In genomic region chr1:151909167-151910149, GRCh38 we compare ENCODE assay signal across 8 cellular contexts. TPM values are rescaled to one million over a fixed set of nuclear protein-coding genes. Genes with fewer than 3 reads are reported as not detected.
A peak's percentile ranks its signal among the peaks of the same experiment; 100 is the strongest.
DNase-seq lines count a peak whose midpoint lies in the region; ATAC-seq and TF ChIP-seq lines count a peak whose summit lies in the region.

Gene THEM4, minus strand, starts transcription at chr1:151909511. Its CDS starts 53 bp downstream, at chr1:151909458.

- peaks cover 5% of the 10 kb centered on the region for H3K4me1 Mint-ChIP-seq in endodermal cell

- H3K27ac Mint-ChIP-seq in endodermal cell: peak within 1 kb of the TSS; percentile 97

- peak within 1 kb of the TSS; percentile 55 for H3K27ac ChIP-seq in endodermal cell (ENCODE audit: low read depth, low read length)
- H3K27ac ChIP-seq in mesodermal cell (ENCODE audit: low read depth, low read length, severe bottlenecking): peak within 1 kb of the TSS; percentile 84

- H3K4me1 ChIP-seq in NT2/D1 (ENCODE audit: insufficient read depth, insufficient read length): no peaks in the 10 kb centered on the region
- H3K4me1 ChIP-seq in endodermal cell (ENCODE audit: control insufficient read depth, insufficient read depth, low read length): peaks cover 2% of the 10 kb centered on the region
- no peaks in the 10 kb centered on the region for H3K4me1 ChIP-seq in mesodermal cell (ENCODE audit: control insufficient read depth, insufficient read depth, low read length, poor library complexity, severe bottlenecking)

- H3K9me3 ChIP-seq in NT2/D1 (ENCODE audit: insufficient read depth, low read length) (peaks cover 37% of the 10 kb centered on the region), endodermal cell (ENCODE audit: control insufficient read depth, low read length) (peaks cover 44% of the 10 kb centered on the region), mesodermal cell (ENCODE audit: control insufficient read depth, low read length) (peaks cover 20% of the 10 kb centered on the region)

- peaks cover 1% of the 10 kb centered on the region for H3K27me3 Mint-ChIP-seq in endodermal cell (ENCODE audit: insufficient read depth)

- peak within 1 kb of the TSS; percentile 88 for H3K4me3 Mint-ChIP-seq in endodermal cell

- peak; percentile 91 for ATAC-seq in HG03457 (IDR thresholded peaks at IDR 0.05; ENCODE audit: unreplicated experiment)

- H3K9ac ChIP-seq in NT2/D1 (ENCODE audit: insufficient read length, low read depth) (peak within 1 kb of the TSS; percentile 91), endodermal cell (ENCODE audit: extremely low read depth, low read length, poor library complexity, severe bottlenecking) (peak within 1 kb of the TSS; percentile 75)

- peak within 1 kb of the TSS; percentile 87 for H3K4me3 ChIP-seq in NT2/D1 (ENCODE audit: insufficient read length, low read depth)
- H3K4me3 ChIP-seq in endodermal cell (ENCODE audit: low read length): peak within 1 kb of the TSS; percentile 91
- peak within 1 kb of the TSS; percentile 54 for H3K4me3 ChIP-seq in mesodermal cell (ENCODE audit: extremely low read depth, insufficient read depth, low read length, poor library complexity, severe bottlenecking)

- peak; percentile 58 to 96 (median 90) for DNase-seq in C1 segment of cervical spinal cord (lab: John Stamatoyannopoulos, UW)
- peak; percentile 91 for DNase-seq in GM19240 (ENCODE audit: insufficient read length, low spot score)
- peak; percentile 99 for DNase-seq in NT2/D1 (ENCODE audit: low read depth, low spot score)
- DNase-seq in activated CD8-positive, alpha-beta memory T cell treated with anti-CD3 and anti-CD28 coated beads, Interleukin-2, amount 50 U/mL, for 1 hour (ENCODE audit: extremely low read depth): peak; percentile 75
- DNase-seq in endodermal cell: peak; percentile 99
- DNase-seq in stimulated activated CD8-positive, alpha-beta memory T cell treated with anti-CD3 and anti-CD28 coated beads, Interleukin-15, amount 100 ng/mL, for 24 hours (ENCODE audit: low read depth): peak; percentile 83

- H3K36me3 ChIP-seq in NT2/D1 (ENCODE audit: insufficient read depth, insufficient read length, low read length) (peaks cover 36% of the 10 kb centered on the region), endodermal cell (ENCODE audit: control insufficient read depth, insufficient read depth, low read length) (peaks cover 12% of the 10 kb centered on the region), mesodermal cell (ENCODE audit: control insufficient read depth, insufficient read depth, low read length) (peaks cover 11% of the 10 kb centered on the region)

- peaks cover 34% of the 10 kb centered on the region for H3K36me3 Mint-ChIP-seq in endodermal cell (ENCODE audit: low read depth)

- H3K27me3 ChIP-seq in NT2/D1 (ENCODE audit: insufficient read depth, insufficient read length) (no peaks in the 10 kb centered on the region), endodermal cell (ENCODE audit: control insufficient read depth, insufficient read depth, low read length, poor library complexity, severe bottlenecking) (no peaks in the 10 kb centered on the region)

- no peak for TF ChIP-seq CTCF in endodermal cell (conservative IDR thresholded peaks at IDR 0.05)

- WGBS in endodermal cell (ENCODE audit: insufficient coverage in 1 of 2, insufficient read length in 1 of 2), 2 experiments: 4 to 5% methylated on average over 12 to 73 of the region's 73 CpGs
- WGBS in mesodermal cell (ENCODE audit: insufficient coverage in 2 of 2), 2 experiments: 0 to 4% methylated on average over 58 to 66 of the region's 73 CpGs

- H3K9me3 Mint-ChIP-seq in endodermal cell: peaks cover 50% of the 10 kb centered on the region

RNA-seq across cellular contexts. Expression of gene THEM4, which starts in this region (rescaled TPM):
- total RNA-seq in endodermal cell: 10 to 100 TPM; 12.2 to 14.3 TPM
- 11.3 TPM for polyA plus RNA-seq in endodermal cell (2013, experiment 1 of 2)
- polyA plus RNA-seq in endodermal cell (2013, experiment 2 of 2): 11.7 TPM
- 9.8 TPM for polyA plus RNA-seq in mesodermal cell (2013, experiment 1 of 2)
- 11.7 TPM for polyA plus RNA-seq in mesodermal cell (2013, experiment 2 of 2)

Comparison
In these comparisons a context has a peak if more than half of its experiments do, and no peak if none do; other contexts are left out.
1. Peak in every context shown above with its lines: DNase-seq, ATAC-seq, H3K4me3 ChIP-seq and H3K27ac ChIP-seq.